In genomic region chr17:79931517-79932309, GRCh38 we compare ENCODE assay signal across 15 cellular contexts.
A peak's percentile ranks its signal among the peaks of the same experiment; 100 is the strongest.
DNase-seq lines count a peak whose midpoint lies in the region; ATAC-seq and TF ChIP-seq lines count a peak whose summit lies in the region.
"Had no signal": no experiment of that assay in that cellular context is flagged by ENCODE, and none has a peak within 500 bp of the region (broad histone marks: within the 10 kb centered on the region; RNA-seq: fewer than 3 reads in every experiment).

No MANE protein-coding gene starts in this region.

- H3K27ac Mint-ChIP-seq in stimulated activated memory B cell treated with anti-CD40 and anti-IgM and Interleukin-4, amounts not matched to agents 10 μg/mL and 1 μg/mL and 100 μg/mL, for 72 hours = peak overlapping the region; percentile 82

- H3K36me3 ChIP-seq in Panc1 (ENCODE audit: control insufficient read depth, insufficient read depth, low read length) (no peaks in the 10 kb centered on the region), vagina (no peaks in the 10 kb centered on the region)

- H3K9me3 ChIP-seq in Panc1 (ENCODE audit: control insufficient read depth, insufficient read depth, low read depth, low read length) (no peaks in the 10 kb centered on the region), vagina (no peaks in the 10 kb centered on the region)

- no peak for DNase-seq in activated CD4-positive, CD25-positive, alpha-beta regulatory T cell treated with anti-CD3 and anti-CD28 coated beads, Interleukin-2, amount 50 U/mL, for 72 hours
- no peak for DNase-seq in Panc1 (ENCODE audit: low read depth, low spot score)
- peak; percentile 55 for DNase-seq in glomerular visceral epithelial cell (ENCODE audit: extremely low spot score)
- DNase-seq in anterior cingulate cortex (lab: John Stamatoyannopoulos, UW) = no peak
- no peak for DNase-seq in vagina (ENCODE audit: extremely low spot score in 2 of 2)
- DNase-seq: activated CD4-positive, CD25-positive, alpha-beta regulatory T cell; activated gamma-delta T cell; effector CD8-positive, alpha-beta T cell; NCI-H1694 treated with DMSO at 0.1 percent for 48 hours; occipital lobe; substantia nigra had no signal

- peaks cover 84% of the 10 kb centered on the region for H3K4me1 Mint-ChIP-seq in stimulated activated memory B cell treated with anti-CD40 and anti-IgM and Interleukin-4, amounts not matched to agents 10 μg/mL and 1 μg/mL and 100 μg/mL, for 72 hours

- no peaks in the 10 kb centered on the region for H3K9me3 Mint-ChIP-seq in stimulated activated memory B cell treated with anti-CD40 and anti-IgM and Interleukin-4, amounts not matched to agents 10 μg/mL and 1 μg/mL and 100 μg/mL, for 72 hours

- POLR2A ChIA-PET in Panc1 (lab: Charles Lee) = no interaction called here

- no peak for TF ChIP-seq CTCF in Panc1 (IDR thresholded peaks at IDR 0.05)
- TF ChIP-seq CTCF in vagina (IDR thresholded peaks at IDR 0.05) = no peak

- no peaks in the 10 kb centered on the region for H3K36me3 Mint-ChIP-seq in stimulated activated memory B cell treated with anti-CD40 and anti-IgM and Interleukin-4, amounts not matched to agents 10 μg/mL and 1 μg/mL and 100 μg/mL, for 72 hours

- no peak for TF ChIP-seq POLR2A in vagina (IDR thresholded peaks at IDR 0.05)

- no peaks in the 10 kb centered on the region for H3K27me3 ChIP-seq in Panc1 (ENCODE audit: control insufficient read depth, insufficient read depth, low read length)
- H3K27me3 ChIP-seq in vagina = peaks cover 8% of the 10 kb centered on the region

- peaks cover 10% of the 10 kb centered on the region for H3K27me3 Mint-ChIP-seq in stimulated activated memory B cell treated with anti-CD40 and anti-IgM and Interleukin-4, amounts not matched to agents 10 μg/mL and 1 μg/mL and 100 μg/mL, for 72 hours

- H3K4me3 ChIP-seq in Panc1 (ENCODE audit: low read depth in 2 of 2, low read length in 2 of 2) = no peak overlapping the region
- no peak overlapping the region for H3K4me3 ChIP-seq in vagina

- peaks cover 32% of the 10 kb centered on the region for H3K4me1 ChIP-seq in Panc1 (ENCODE audit: control insufficient read depth, insufficient read depth, low read length)
- H3K4me1 ChIP-seq in vagina = peaks cover 25% of the 10 kb centered on the region

- intact Hi-C loops in Panc1 (cut with micrococcal nuclease; ENCODE audit: unreplicated experiment) = no loop called here
- intact Hi-C loops in vagina (cut with DNase I) = no loop called here

- CTCF ChIA-PET in Panc1 (lab: Charles Lee) = no interaction called here

- in situ Hi-C loops in Panc1 (cut with HindIII; ENCODE audit: low pct_unique_long_range_greater_than_20kb, low sequenced_read_pairs) = no loop called here

- no peak overlapping the region for H3K27ac ChIP-seq in Panc1 (ENCODE audit: low read length)
- H3K27ac ChIP-seq in vagina = no peak overlapping the region
- H3K27ac ChIP-seq: RWPE1 had no signal

- ATAC-seq in activated CD4-positive, CD25-positive, alpha-beta regulatory T cell treated with anti-CD3 and anti-CD28 coated beads, Interleukin-2, amount 50 U/mL, for 24 hours = peak; percentile 34 to 45
- peak; percentile 17; the same call in 1 of the 2 replicates for ATAC-seq in Panc1
- ATAC-seq in stimulated activated memory B cell treated with anti-CD40 and anti-IgM and Interleukin-4, amounts not matched to agents 10 μg/mL and 1 μg/mL and 100 μg/mL, for 72 hours = peak; percentile 64
- no peak for ATAC-seq in HG03354 (IDR thresholded peaks at IDR 0.05; ENCODE audit: poor library complexity, severe bottlenecking, unreplicated experiment)

- BruUV-seq in Panc1 (replicated peaks; lab: Mats Ljungman, UMichigan) = no TSS peak

- H3K4me3 Mint-ChIP-seq in stimulated activated memory B cell treated with anti-CD40 and anti-IgM and Interleukin-4, amounts not matched to agents 10 μg/mL and 1 μg/mL and 100 μg/mL, for 72 hours = peak overlapping the region; percentile 74
